In the genomic region with DNA sequence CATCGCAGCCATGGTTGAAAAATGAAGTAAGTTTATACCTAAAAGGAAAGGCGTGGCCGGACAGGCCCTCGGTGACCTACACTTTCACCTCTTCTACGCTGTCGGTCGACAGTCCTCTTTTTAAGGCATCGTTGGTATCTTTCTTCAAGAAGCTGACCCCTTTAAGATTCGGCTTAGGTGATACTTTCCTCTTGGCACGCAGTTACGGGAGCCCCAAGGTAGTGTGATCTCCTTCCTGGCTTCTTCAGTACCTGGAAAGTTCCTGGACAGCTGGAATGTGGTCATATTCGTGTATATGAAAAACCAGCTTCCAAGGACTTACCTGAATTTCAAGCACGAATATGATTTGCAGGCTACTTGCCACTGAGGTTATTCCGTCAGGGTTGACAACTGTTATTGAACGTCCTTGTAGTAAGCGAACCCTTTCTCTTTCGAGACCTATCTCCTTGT, we compare ENCODE assay signal across 8 cellular contexts. TPM values are rescaled to one million over a fixed set of nuclear protein-coding genes. Genes with fewer than 3 reads are reported as not detected.
A peak's percentile ranks its signal among the peaks of the same experiment; 100 is the strongest.
DNase-seq lines count a peak whose midpoint lies in the region; ATAC-seq and TF ChIP-seq lines count a peak whose summit lies in the region.

No MANE protein-coding gene starts in this region.

- H3K4me3 ChIP-seq in neural cell (ENCODE audit: low read length): peak overlapping the region; percentile 87

- H3K36me3 ChIP-seq in KOPT-K1 (ENCODE audit: insufficient read depth, low read length) (peaks cover 6% of the 10 kb centered on the region; the same call in 1 of the 2 replicates), neural cell (ENCODE audit: insufficient read depth, low read length) (no peaks in the 10 kb centered on the region)

- TF ChIP-seq RAD21 in neural cell (conservative IDR thresholded peaks at IDR 0.05): no peak

- peak overlapping the region; percentile 81 for H3K9ac ChIP-seq in neural cell (ENCODE audit: low read length)

- peak overlapping the region; percentile 49 for H2AFZ ChIP-seq in neural cell (ENCODE audit: low read depth, low read length)

- peak overlapping the region; percentile 87 for H3K4me2 ChIP-seq in neural cell (ENCODE audit: low read length)

- no peaks in the 10 kb centered on the region for H3K27me3 ChIP-seq in neural cell (ENCODE audit: insufficient read depth, low read depth, low read length)

- no peak for DNase-seq in stimulated activated CD4-positive, alpha-beta T cell treated with anti-CD3 and anti-CD28 coated beads, Interleukin-2, amount 100 ng/mL, for 24 hours
- DNase-seq in COLO668 (lab: John Stamatoyannopoulos, UW; ENCODE audit: unreplicated experiment): no peak
- DNase-seq in HuH-7 (ENCODE audit: low spot score): no peak

- no peaks in the 10 kb centered on the region for H4K20me1 ChIP-seq in neural cell (ENCODE audit: insufficient read depth)

- no peaks in the 10 kb centered on the region for H3F3A ChIP-seq in neural cell (ENCODE audit: insufficient read depth, low read length, poor library complexity, severe bottlenecking)

- peak overlapping the region; percentile 95 for H3K27ac ChIP-seq in C4-2B
- H3K27ac ChIP-seq in KOPT-K1 (ENCODE audit: low read depth, low read length, poor library complexity, severe bottlenecking): peak overlapping the region; percentile 99
- H3K27ac ChIP-seq in cingulate gyrus (ENCODE audit: low read depth, low read length): peak overlapping the region; percentile 85
- H3K27ac ChIP-seq in neural cell (ENCODE audit: low read length): no peak overlapping the region

- H3K9me3 ChIP-seq in KOPT-K1 (ENCODE audit: insufficient read depth, low read length, poor library complexity, severe bottlenecking) (no peaks in the 10 kb centered on the region), neural cell (ENCODE audit: low read length) (no peaks in the 10 kb centered on the region)

- no peak for ATAC-seq in HG03025 (IDR thresholded peaks at IDR 0.05; ENCODE audit: low FRiP score, unreplicated experiment)

- no peak for TF ChIP-seq EP300 in neural cell (conservative IDR thresholded peaks at IDR 0.05; ENCODE audit: poor library complexity, severe bottlenecking)

- H3K79me2 ChIP-seq in neural cell (replicated peaks; ENCODE audit: insufficient read depth, low read length): peaks cover 28% of the 10 kb centered on the region

- TF ChIP-seq CTCF in C4-2B (conservative IDR thresholded peaks at IDR 0.05) (no peak), neural cell (IDR thresholded peaks at IDR 0.05; ENCODE audit: poor library complexity, severe bottlenecking) (no peak)

- H3K9me2 ChIP-seq in neural cell (ENCODE audit: insufficient read depth, low read length): no peaks in the 10 kb centered on the region

TF ChIP-seq in neural cell, 6 proteins besides CTCF, POLR2A, EP300 and RAD21:
- TF ChIP-seq MXI1 (conservative IDR thresholded peaks at IDR 0.05; ENCODE audit: poor library complexity, severe bottlenecking) (no peak), REST (IDR thresholded peaks at IDR 0.05; ENCODE audit: borderline replicate concordance) (no peak), SMC3 (conservative IDR thresholded peaks at IDR 0.05; ENCODE audit: poor library complexity) (no peak), POLR2AphosphoS5 (IDR thresholded peaks at IDR 0.05) (no peak), EZH2 (IDR thresholded peaks at IDR 0.05; ENCODE audit: borderline replicate concordance, insufficient read depth, low read length, poor library complexity, severe bottlenecking) (no peak), TAF1 (IDR thresholded peaks at IDR 0.05; ENCODE audit: low read depth) (no peak)
TF ChIP-seq in neural cell: peak in this region for 0.

RNA-seq across cellular contexts. Expression of gene SYPL1, which starts 0.9 kb away (rescaled TPM):
- 17.4 and 22.8 TPM in 2 replicates for polyA plus RNA-seq in neural cell
- polyA minus RNA-seq in neural cell: 13.1 and 13.4 TPM in 2 replicates
